In the genomic region with DNA sequence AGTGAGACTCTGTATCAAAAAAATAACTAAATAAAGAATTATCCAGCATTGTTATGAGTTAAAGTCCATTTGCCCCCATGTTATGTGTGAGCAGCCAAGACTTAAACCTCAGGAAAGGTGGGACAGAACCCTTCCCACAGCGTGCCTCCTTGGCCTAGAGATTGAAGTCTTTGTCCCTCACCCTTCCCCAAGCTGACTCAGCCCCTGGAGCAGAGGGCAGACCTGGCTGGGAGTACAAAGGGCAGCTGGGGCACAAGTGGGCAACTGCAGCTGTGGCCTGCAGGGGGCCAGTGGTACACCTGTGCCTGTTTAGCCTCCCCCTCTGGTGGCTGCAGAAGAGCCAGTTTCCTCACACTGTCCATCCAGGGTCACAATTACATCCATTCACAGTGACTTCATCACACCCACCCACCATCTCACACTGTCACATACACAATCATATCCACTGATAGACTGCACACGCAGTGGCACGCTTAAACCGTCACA, we compare ENCODE assay signal across 8 cellular contexts. TPM values are rescaled to one million over a fixed set of nuclear protein-coding genes. Genes with fewer than 3 reads are reported as not detected.
DNase-seq lines count a peak whose midpoint lies in the region; ATAC-seq and TF ChIP-seq lines count a peak whose summit lies in the region.

No MANE protein-coding gene starts in this region.

- peak; percentile 41 to 96 (median 76) for TF ChIP-seq CTCF in Peyer's patch (IDR thresholded peaks at IDR 0.05)
- peak in 1 of 3 donors; percentile 40 for TF ChIP-seq CTCF in lower leg skin (IDR thresholded peaks at IDR 0.05)
- TF ChIP-seq CTCF in thyroid gland (IDR thresholded peaks at IDR 0.05): peak in 4 of 6 experiments; percentile 28 to 56 (median 34)

- H3K9me3 ChIP-seq in Peyer's patch: no peaks in the 10 kb centered on the region
- no peaks in the 10 kb centered on the region for H3K9me3 ChIP-seq in thyroid gland

- peak overlapping the region; percentile 91 to 98 (median 94) for H3K27ac ChIP-seq in Peyer's patch
- H3K27ac ChIP-seq in thyroid gland: peak overlapping the region; percentile 89 to 94 (median 93)

- 10 to 13% methylated on average over 4 of the region's 4 CpGs for WGBS in lower leg skin, 2 donors
- 11% methylated on average over 4 of the region's 4 CpGs for whole genome bisulfite sequencing in thyroid gland, 2 donors

- ATAC-seq in GM19328 (IDR thresholded peaks at IDR 0.05; ENCODE audit: unreplicated experiment) (peak; percentile 29), HG03196 (IDR thresholded peaks at IDR 0.05; ENCODE audit: unreplicated experiment) (peak; percentile 48)

- intact Hi-C loops in lower leg skin (cut with DNase I; ENCODE audit: low total_unique reads): no loop called here
- intact Hi-C loops in thyroid gland (cut with DNase I): no loop called here

- H3K4me3 ChIP-seq in Peyer's patch: peak overlapping the region; percentile 60 to 68 (median 66)
- H3K4me3 ChIP-seq in lower leg skin (ENCODE audit: low read depth, poor library complexity, severe bottlenecking): peak overlapping the region; percentile 39
- H3K4me3 ChIP-seq in thyroid gland (replicated peaks in 1 of 3): peak overlapping the region in 2 of 3 donors; percentile 34 to 40

- no peaks in the 10 kb centered on the region for H3K27me3 ChIP-seq in Peyer's patch
- H3K27me3 ChIP-seq in thyroid gland: no peaks in the 10 kb centered on the region

- TF ChIP-seq POLR2A in Peyer's patch (IDR thresholded peaks at IDR 0.05) (peak; percentile 41 to 53), lower leg skin (IDR thresholded peaks at IDR 0.05) (no peak), thyroid gland (IDR thresholded peaks at IDR 0.05) (no peak)

- peaks cover 0 to 45% (median 12%) of the 10 kb centered on the region in 4 donors for H3K4me1 ChIP-seq in Peyer's patch
- peaks cover 10 to 20% of the 10 kb centered on the region in 2 donors for H3K4me1 ChIP-seq in thyroid gland

- peak; percentile 11 for DNase-seq in DMS79 (lab: John Stamatoyannopoulos, UW)
- DNase-seq in Peyer's patch: peak; percentile 51 to 90 (median 89)
- DNase-seq in cerebellar cortex (ENCODE audit: low spot score): peak; percentile 46
- peak in 1 of 2 donors; percentile 86 for DNase-seq in lower leg skin (ENCODE audit: low spot score in 2 of 2)
- DNase-seq in thyroid gland: peak; percentile 33 to 43
- DNase-seq in amniotic stem cell (lab: John Stamatoyannopoulos, UW): no peak

- H3K36me3 ChIP-seq in Peyer's patch (peaks cover 0 to under 1% (median 0%) of the 10 kb centered on the region in 3 donors), thyroid gland (no peaks in the 10 kb centered on the region)

RNA-seq across cellular contexts. Expression of gene ACY1, which starts 0.9 kb away (rescaled TPM):
- 100 to 1,000 TPM in 3 of 4 donors, 10 to 100 TPM in 1; 95.7 to 977 (median 609) TPM for total RNA-seq in Peyer's patch
- 10 to 100 TPM; 16.2 to 44.2 (median 30.5) TPM for total RNA-seq in lower leg skin
- total RNA-seq in thyroid gland: 10 to 100 TPM; 34.9 to 98.8 (median 77.6) TPM

RNA-seq across cellular contexts. Expression of gene ABHD14A, which starts 7.5 kb away (rescaled TPM):
- total RNA-seq in Peyer's patch: 10 to 100 TPM in 2 of 4 donors, 1 to 10 TPM in 2; 3.9 to 11.6 (median 7.7) TPM
- total RNA-seq in lower leg skin: 10 to 100 TPM in 1 of 4 donors, 1 to 10 TPM in 3; 2.2 to 14.8 (median 5.0) TPM
- 10 to 100 TPM; 20.0 to 91.9 (median 49.3) TPM for total RNA-seq in thyroid gland

RNA-seq across cellular contexts. Expression of gene ABHD14B, which starts 8.5 kb away (rescaled TPM):
- total RNA-seq in Peyer's patch (100 to 1,000 TPM in 3 of 4 donors, 10 to 100 TPM in 1; 43.7 to 135 (median 127) TPM), lower leg skin (10 to 100 TPM; 35.0 to 69.4 (median 51.9) TPM), thyroid gland (10 to 100 TPM; 64.5 to 94.9 (median 87.8) TPM)

RNA-seq across cellular contexts. Expression of gene RPL29, which starts 13.3 kb away (rescaled TPM):
- total RNA-seq in Peyer's patch (100 to 1,000 TPM; 643 to 841 (median 711) TPM), lower leg skin (1,000 to 10,000 TPM; 1,729 to 2,645 (median 2,120) TPM), thyroid gland (1,000 to 10,000 TPM in 3 of 4 donors, 100 to 1,000 TPM in 1; 826 to 1,348 (median 1,271) TPM)

RNA-seq across cellular contexts. Expression of gene PCBP4, which starts 15.1 kb away (rescaled TPM):
- 10 to 100 TPM; 31.3 to 44.7 (median 37.7) TPM for total RNA-seq in Peyer's patch
- total RNA-seq in lower leg skin: 10 to 100 TPM; 25.5 to 46.7 (median 29.2) TPM
- total RNA-seq in thyroid gland: 10 to 100 TPM; 22.2 to 66.2 (median 41.1) TPM

Comparison
In these comparisons a context has a peak if more than half of its experiments do, and no peak if none do; other contexts are left out.
1. POLR2A ChIP-seq: peak in Peyer's patch (2 of 2); none in lower leg skin (0 of 2) and thyroid gland (0 of 2).
2. Peak in every context shown above with its lines, with median percentiles within 50 percentile points of each other: H3K4me3 ChIP-seq.